In the genomic region with DNA sequence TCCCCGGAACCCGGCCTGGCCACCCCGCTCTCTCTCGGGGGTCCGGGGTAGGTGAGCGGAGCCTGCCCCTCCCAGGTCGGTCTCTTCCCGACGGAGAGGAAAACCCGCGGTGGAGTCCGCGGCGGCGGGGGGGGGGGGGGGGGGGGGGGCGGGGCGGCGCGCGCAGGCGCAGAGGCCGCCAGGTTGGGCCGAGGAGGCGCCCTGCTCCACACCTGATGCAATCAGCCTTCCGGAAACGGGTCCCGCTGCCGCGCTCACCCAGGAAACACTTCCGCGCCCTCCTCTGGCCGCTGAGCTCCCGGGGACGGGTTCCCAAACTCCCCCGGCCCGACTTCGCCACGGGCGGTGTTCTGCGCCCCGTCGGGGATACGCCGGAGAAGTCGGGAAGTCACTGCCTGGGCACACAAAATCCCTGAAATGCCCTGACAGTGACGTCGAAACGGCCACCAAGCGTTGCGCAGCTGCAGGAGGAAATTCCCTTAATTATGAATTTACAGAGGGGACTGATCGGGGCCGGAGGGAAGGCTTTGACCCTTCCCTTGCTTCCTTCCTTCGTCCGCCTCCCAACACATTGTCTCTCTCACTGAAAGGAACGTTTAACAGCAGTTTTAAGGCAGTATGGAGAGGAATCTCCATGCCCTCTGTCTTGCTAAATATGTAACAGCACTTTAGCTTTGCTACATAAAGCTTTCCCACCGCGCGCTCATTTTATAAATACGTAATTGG, we compare ENCODE assay signal across 8 cellular contexts. TPM values are rescaled to one million over a fixed set of nuclear protein-coding genes. Genes with fewer than 3 reads are reported as not detected.
DNase-seq lines count a peak whose midpoint lies in the region; ATAC-seq, FAIRE-seq and TF ChIP-seq lines count a peak whose summit lies in the region.

No MANE protein-coding gene starts in this region.

- DNase-seq in GM03348 (ENCODE audit: low spot score) (peak; percentile 95), H4 (ENCODE audit: low spot score) (peak; percentile 89), SK-N-MC (ENCODE audit: low read depth, low spot score) (peak; percentile 66), K562 (ENCODE audit: extremely low read depth in 1 of 4, low spot score in 3 of 4) (peak; percentile 34 to 75 (median 66)), iPS-NIHi7 (ENCODE audit: extremely low spot score) (peak; percentile 87), smooth muscle cell (lab: John Stamatoyannopoulos, UW; ENCODE audit: unreplicated experiment) (peak; percentile 62), foreskin melanocyte (no peak)

- BruUV-seq in K562 (replicated peaks; lab: Mats Ljungman, UMichigan) = no TSS peak

- intact Hi-C loops in K562 (cut with micrococcal nuclease) = no loop called here

- POLR2A ChIA-PET in K562 (lab: Yijun Ruan, JAX) = no interaction called here

- H4K20me1 ChIP-seq in Loucy (ENCODE audit: insufficient read depth, low read length, poor library complexity, severe bottlenecking) (no peaks in the 10 kb centered on the region), K562 (replicated peaks; ENCODE audit: control insufficient read depth, insufficient read depth, low read length) (no peaks in the 10 kb centered on the region), smooth muscle cell (ENCODE audit: low read depth) (peaks cover 10% of the 10 kb centered on the region)

- WGBS in K562 (ENCODE audit: insufficient coverage, low coverage, missing lambda C conversion rate) = 50% methylated on average over 25 of the region's 59 CpGs
- 2% methylated on average over 52 of the region's 59 CpGs for WGBS in smooth muscle cell (ENCODE audit: low lambda C conversion rate)

- in situ Hi-C loops in K562 (cut with MboI) = loop anchor here (10.0 kb wide), 1 partner anchor 242 kb away; no protein-coding TSS in a partner anchor

- peak overlapping the region; percentile 72 for H3K4me3 ChIP-seq in Loucy (ENCODE audit: low read length, poor library complexity, severe bottlenecking)
- H3K4me3 ChIP-seq in SK-N-MC = peak overlapping the region; percentile 88
- no peak overlapping the region for H3K4me3 ChIP-seq in K562
- peak overlapping the region; percentile 81 for H3K4me3 ChIP-seq in smooth muscle cell

- H2AFZ ChIP-seq in Loucy (ENCODE audit: low read length) = peak overlapping the region; percentile 98
- peak overlapping the region; percentile 79 for H2AFZ ChIP-seq in K562 (ENCODE audit: low read depth, low read length)
- peak overlapping the region; percentile 98 for H2AFZ ChIP-seq in smooth muscle cell (ENCODE audit: low read depth)

- H3K9me1 ChIP-seq in K562 (ENCODE audit: control insufficient read depth, insufficient read depth, low read length) = no peaks in the 10 kb centered on the region

- H3K27ac ChIP-seq in SK-N-MC = peak overlapping the region; percentile 85
- no peak overlapping the region for H3K27ac ChIP-seq in K562 (ENCODE audit: extremely low read depth, low read depth, low read length)
- H3K27ac ChIP-seq in smooth muscle cell (ENCODE audit: low read depth) = peak overlapping the region; percentile 93

- H3K4me2 ChIP-seq in Loucy (ENCODE audit: low read depth, low read length, poor library complexity, severe bottlenecking) (peak overlapping the region; percentile 71), K562 (ENCODE audit: insufficient read depth, low read length) (peak overlapping the region; percentile 39), smooth muscle cell (peak overlapping the region; percentile 89)

- TF ChIP-seq CTCF in Loucy (conservative IDR thresholded peaks at IDR 0.05; ENCODE audit: low read length) (0 out of 2 replicates have a peak, but pooled peaks have one; percentile 23), K562 (IDR thresholded peaks at IDR 0.05 in 2 of 3, conservative IDR thresholded peaks at IDR 0.05 in 1 of 3; ENCODE audit: insufficient read depth in 2 of 3, low read depth in 1 of 3, low read length in 3 of 3) (peak in 2 of 3 experiments; percentile 1 to 4; a peak in 2 of 6 replicates), smooth muscle cell (IDR thresholded peaks at IDR 0.05; ENCODE audit: borderline replicate concordance, insufficient read depth, poor library complexity, severe bottlenecking) (no peak)

- H3K79me2 ChIP-seq in Loucy (ENCODE audit: insufficient read depth, low read length) (no peaks in the 10 kb centered on the region), K562 (ENCODE audit: control insufficient read depth, insufficient read depth, low read length) (no peaks in the 10 kb centered on the region), smooth muscle cell (ENCODE audit: low read depth) (peaks cover 25% of the 10 kb centered on the region)

- peaks cover 19% of the 10 kb centered on the region for H3K4me1 ChIP-seq in Loucy (ENCODE audit: insufficient read depth, low read length, poor library complexity, severe bottlenecking)
- H3K4me1 ChIP-seq in K562 (replicated peaks in 1 of 2; ENCODE audit: control insufficient read depth in 2 of 2, insufficient read depth in 2 of 2, low read length in 2 of 2) = peaks cover 0 to 12% of the 10 kb centered on the region in 2 experiments; a peak in 2 of 5 replicates
- peaks cover 13% of the 10 kb centered on the region for H3K4me1 ChIP-seq in smooth muscle cell (ENCODE audit: low read depth)

- 0 out of 2 replicates have a peak, but pooled peaks cover 4% of the 10 kb centered on the region for H3F3A ChIP-seq in Loucy (ENCODE audit: low read depth)
- peaks cover 20% of the 10 kb centered on the region for H3F3A ChIP-seq in smooth muscle cell (ENCODE audit: low read depth)

- H3K36me3 ChIP-seq in Loucy (ENCODE audit: insufficient read depth, low read length) (no peaks in the 10 kb centered on the region), SK-N-MC (ENCODE audit: insufficient read depth, low read length) (no peaks in the 10 kb centered on the region), K562 (ENCODE audit: control insufficient read depth, insufficient read depth, low read length) (no peaks in the 10 kb centered on the region), smooth muscle cell (ENCODE audit: low read depth) (no peaks in the 10 kb centered on the region)

- ATAC-seq in K562 = peak; percentile 69

- TF ChIP-seq RAD21 in K562 (CRISPR knock-in tag; conservative IDR thresholded peaks at IDR 0.05 in 1 of 2, IDR thresholded peaks at IDR 0.05 in 1 of 2) = no peak

- H3K9me3 ChIP-seq in Loucy (ENCODE audit: insufficient read depth, low read depth, low read length) (no peaks in the 10 kb centered on the region), SK-N-MC (ENCODE audit: low read depth, low read length) (no peaks in the 10 kb centered on the region), K562 (replicated peaks; ENCODE audit: control insufficient read depth, insufficient read depth, low read depth, low read length) (no peaks in the 10 kb centered on the region), smooth muscle cell (replicated peaks; ENCODE audit: low read depth) (no peaks in the 10 kb centered on the region)

- TF ChIP-seq POLR2A in K562 (conservative IDR thresholded peaks at IDR 0.05) = no peak

- FAIRE-seq in K562 (lab: Jason Lieb, UNC) = no peak

- H3K9ac ChIP-seq in Loucy (ENCODE audit: low read depth, low read length, poor library complexity, severe bottlenecking) (peak overlapping the region; percentile 53), SK-N-MC (ENCODE audit: insufficient read length) (peak overlapping the region; percentile 90), K562 (ENCODE audit: insufficient read depth in 1 of 2, low read depth in 2 of 2, low read length in 2 of 2) (no peak overlapping the region), smooth muscle cell (ENCODE audit: low read depth) (peak overlapping the region; percentile 90)

- H3K9me2 ChIP-seq in Loucy (replicated peaks; ENCODE audit: low read depth, low read length) = no peaks in the 10 kb centered on the region

- no peak for TF ChIP-seq EP300 in K562 (IDR thresholded peaks at IDR 0.05; ENCODE audit: low read length)

- peaks cover 18% of the 10 kb centered on the region for H3K27me3 ChIP-seq in Loucy (ENCODE audit: insufficient read depth, low read length, poor library complexity, severe bottlenecking)
- peaks cover 11 to 12% of the 10 kb centered on the region in 2 experiments; a peak in 4 of 5 replicates for H3K27me3 ChIP-seq in K562 (ENCODE audit: control insufficient read depth in 2 of 2, insufficient read depth in 2 of 2, low read length in 2 of 2)
- H3K27me3 ChIP-seq in smooth muscle cell (ENCODE audit: low read depth) = no peaks in the 10 kb centered on the region

- CTCF ChIA-PET in K562 (lab: Yijun Ruan, JAX; ENCODE audit: low intra/inter-chr PET ratio) = interaction anchor here (0.9 kb wide), 1 partner anchor 289 kb away, joined by 3 read pairs; no protein-coding TSS in a partner anchor

RNA-seq across cellular contexts. Expression of gene APBB2, which starts 2.1 kb away (rescaled TPM):
- total RNA-seq in H4 (2014; rRNA removed; shearing (Covaris generic)) = 25.5 and 25.7 TPM in 2 replicates
- 3.2 and 3.4 TPM in 2 replicates for total RNA-seq in K562 (2011; cell fraction: chromatin; rRNA removed; ENCODE audit: low replicate concordance)
- 1.8 and 2.6 TPM in 2 replicates for total RNA-seq in K562 (2011; cell fraction: nucleolus; rRNA removed)
- total RNA-seq in K562 (2011; cell fraction: nucleoplasm; rRNA removed) = 1.2 and 1.3 TPM in 2 replicates
- 1.4 and 2.4 TPM in 2 replicates for total RNA-seq in K562 (2014; rRNA removed)
- 1.7 and 1.9 TPM in 2 replicates for total RNA-seq in K562 (2014; rRNA removed; fragmentation: Illumina TruSeq; extraction: Trizol)
- 1.5 and 1.8 TPM in 2 replicates for total RNA-seq in K562 (2015; rRNA removed; fragmentation: Illumina TruSeq; extraction: Trizol)
- 2.1 TPM in 2 replicates for total RNA-seq in K562 (2021)
- polyA plus RNA-seq in K562 (2011; rRNA removed) = 0.20 and 0.24 TPM in 2 replicates
- polyA plus RNA-seq in K562 (2011; cell fraction: cytosol; rRNA removed) = 0.09 and 0.10 TPM in 2 replicates
- polyA plus RNA-seq in K562 (2011; cell fraction: nucleus; rRNA removed) = 0.28 and 0.40 TPM in 2 replicates
- polyA plus RNA-seq in K562 (2012) = 0.77 and 3.3 TPM in 2 replicates
- 1.4 and 2.0 TPM in 2 replicates for polyA plus RNA-seq in K562 (2014; fragmentation: Illumina TruSeq; extraction: Trizol)
- polyA plus RNA-seq in K562 (2014; fragmentation: Nextera tagmentation; extraction: Ambion mirVana) = under 1 TPM; 0.08 to 0.24 TPM
- 0.73 and 0.90 TPM in 2 replicates for polyA plus RNA-seq in K562 (2014; rRNA removed)
- 0.21 and 0.39 TPM in 2 replicates for polyA minus RNA-seq in K562 (2011; rRNA and poly(A)+ RNA removed)
- 1.3 TPM in 1 of 2 replicates, not detected in the other for polyA minus RNA-seq in K562 (2011; cell fraction: cytosol; rRNA and poly(A)+ RNA removed)
- polyA minus RNA-seq in K562 (2011; cell fraction: nucleus; rRNA and poly(A)+ RNA removed) = 0.56 and 1.5 TPM in 2 replicates
- 60.9 and 83.9 TPM in 2 replicates for total RNA-seq in smooth muscle cell
- 22.1 and 32.7 TPM in 2 replicates for polyA plus RNA-seq in smooth muscle cell

RNA-seq across cellular contexts. Expression of gene UCHL1, which starts 40.3 kb away (rescaled TPM):
- total RNA-seq in H4 (2014; rRNA removed; shearing (Covaris generic)) = 3,870 and 4,075 TPM in 2 replicates
- total RNA-seq in K562 (2011; cell fraction: chromatin; rRNA removed; ENCODE audit: low replicate concordance) = not detected in 2 replicates
- total RNA-seq in K562 (2011; cell fraction: nucleolus; rRNA removed) = not detected in 2 replicates
- not detected in 2 replicates for total RNA-seq in K562 (2011; cell fraction: nucleoplasm; rRNA removed)
- total RNA-seq in K562 (2014; rRNA removed) = not detected in 2 replicates
- not detected in 2 replicates for total RNA-seq in K562 (2014; rRNA removed; fragmentation: Illumina TruSeq; extraction: Trizol)
- total RNA-seq in K562 (2015; rRNA removed; fragmentation: Illumina TruSeq; extraction: Trizol) = not detected in 2 replicates
- total RNA-seq in K562 (2021) = 0.42 and 0.58 TPM in 2 replicates
- polyA plus RNA-seq in K562 (2011; rRNA removed) = not detected in 2 replicates
- 0.09 and 0.13 TPM in 2 replicates for polyA plus RNA-seq in K562 (2011; cell fraction: cytosol; rRNA removed)
- polyA plus RNA-seq in K562 (2011; cell fraction: nucleus; rRNA removed) = not detected in 2 replicates
- polyA plus RNA-seq in K562 (2012) = not detected in 2 replicates
- not detected in 2 replicates for polyA plus RNA-seq in K562 (2014; fragmentation: Illumina TruSeq; extraction: Trizol)
- not detected for polyA plus RNA-seq in K562 (2014; fragmentation: Nextera tagmentation; extraction: Ambion mirVana)
- not detected in 2 replicates for polyA plus RNA-seq in K562 (2014; rRNA removed)
- not detected in 2 replicates for polyA minus RNA-seq in K562 (2011; rRNA and poly(A)+ RNA removed)
- polyA minus RNA-seq in K562 (2011; cell fraction: cytosol; rRNA and poly(A)+ RNA removed) = not detected in 2 replicates
- not detected in 2 replicates for polyA minus RNA-seq in K562 (2011; cell fraction: nucleus; rRNA and poly(A)+ RNA removed)
- 330 and 360 TPM in 2 replicates for total RNA-seq in smooth muscle cell
- 206 and 223 TPM in 2 replicates for polyA plus RNA-seq in smooth muscle cell

Comparison
In these comparisons a context has a peak if more than half of its experiments do, and no peak if none do; other contexts are left out.
1. H3K4me2 ChIP-seq: peak in every context shown above with its lines; median percentile 89 in smooth muscle cell; 71 in Loucy; 39 in K562.
2. H3K9ac ChIP-seq: peak in Loucy (single experiment), SK-N-MC (single experiment) and smooth muscle cell (single experiment); none in K562 (0 of 2).
3. RNA of gene UCHL1, which starts 40.3 kb away (total RNA-seq): 3,870 to 4,075 TPM in H4 and 330 to 360 TPM in smooth muscle cell; 0.42 to 0.58 TPM in K562; every median in the first group is over 100 times any median in the second.
4. Peak in every context shown above with its lines, with median percentiles within 50 percentile points of each other: H2AFZ ChIP-seq.